19 cellular contexts compared by ENCODE assay signal in the genomic region with DNA sequence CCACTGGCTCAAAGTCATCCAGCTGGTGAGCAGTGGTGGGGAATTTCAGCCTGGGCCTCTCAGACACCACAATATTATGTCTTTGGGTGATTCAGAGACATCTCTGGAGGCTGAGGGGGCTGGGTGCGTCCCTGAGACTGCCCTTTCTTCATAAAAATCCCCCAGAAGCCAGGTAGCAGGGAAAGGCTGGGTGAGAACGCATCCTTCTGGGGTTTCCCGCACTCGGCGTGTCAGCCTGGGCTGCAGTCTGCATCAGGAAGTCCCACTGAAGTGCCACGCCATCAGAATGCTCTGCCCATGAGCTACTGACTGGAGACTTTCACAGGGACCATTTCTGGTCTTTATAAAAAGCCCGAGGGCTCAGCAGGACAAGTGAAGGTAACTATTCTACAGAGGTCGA.
"Had no signal": no experiment of that assay in that cellular context is flagged by ENCODE, and none has a peak within 500 bp of the region (broad histone marks: within the 10 kb centered on the region; RNA-seq: fewer than 3 reads in every experiment).

No MANE protein-coding gene starts in this region.

- H3K27ac ChIP-seq: adrenal gland, breast epithelium, coronary artery, lower lobe of right lung, ovary, psoas muscle, SJSA1, thoracic aorta had no signal

- H3K27ac Mint-ChIP-seq: activated naive CD4-positive, alpha-beta T cell treated with anti-CD3 and anti-CD28 coated beads, Interleukin-2, amount 50 U/mL, for 24 hours; natural killer cell; type B pancreatic cell had no signal

- H3K9me3 Mint-ChIP-seq: activated naive CD4-positive, alpha-beta T cell treated with anti-CD3 and anti-CD28 coated beads, Interleukin-2, amount 50 U/mL, for 24 hours; natural killer cell; type B pancreatic cell had no signal

- H3K27me3 ChIP-seq: adrenal gland, ovary had no signal

- H3K36me3 Mint-ChIP-seq: activated naive CD4-positive, alpha-beta T cell treated with anti-CD3 and anti-CD28 coated beads, Interleukin-2, amount 50 U/mL, for 24 hours; natural killer cell; type B pancreatic cell had no signal

- H3K4me3 Mint-ChIP-seq: activated naive CD4-positive, alpha-beta T cell treated with anti-CD3 and anti-CD28 coated beads, Interleukin-2, amount 50 U/mL, for 24 hours; natural killer cell; type B pancreatic cell had no signal

- DNase-seq: activated CD4-positive, alpha-beta T cell treated with anti-CD3 and anti-CD28 coated beads for 1 hour; activated CD4-positive, alpha-beta T cell treated with anti-CD3 and anti-CD28 coated beads, Interleukin-2, amount 50 U/mL, for 4 hours; activated effector memory CD4-positive, alpha-beta T cell treated with anti-CD3 and anti-CD28 coated beads, Interleukin-2, amount 50 U/mL, for 16 hours; adrenal gland; foreskin fibroblast; kidney; lower lobe of right lung; natural killer cell; ovary; stimulated activated CD4-positive, alpha-beta T cell treated with anti-CD3 and anti-CD28 coated beads, Interleukin-12 subunit alpha, Interleukin-12 subunit beta, amount 100 ng/mL, for 4 hours; T-helper 9 cell had no signal

- ATAC-seq: left lobe of liver, psoas muscle had no signal
